Comparison of ENCODE assay signal across 11 cellular contexts in the genomic region with DNA sequence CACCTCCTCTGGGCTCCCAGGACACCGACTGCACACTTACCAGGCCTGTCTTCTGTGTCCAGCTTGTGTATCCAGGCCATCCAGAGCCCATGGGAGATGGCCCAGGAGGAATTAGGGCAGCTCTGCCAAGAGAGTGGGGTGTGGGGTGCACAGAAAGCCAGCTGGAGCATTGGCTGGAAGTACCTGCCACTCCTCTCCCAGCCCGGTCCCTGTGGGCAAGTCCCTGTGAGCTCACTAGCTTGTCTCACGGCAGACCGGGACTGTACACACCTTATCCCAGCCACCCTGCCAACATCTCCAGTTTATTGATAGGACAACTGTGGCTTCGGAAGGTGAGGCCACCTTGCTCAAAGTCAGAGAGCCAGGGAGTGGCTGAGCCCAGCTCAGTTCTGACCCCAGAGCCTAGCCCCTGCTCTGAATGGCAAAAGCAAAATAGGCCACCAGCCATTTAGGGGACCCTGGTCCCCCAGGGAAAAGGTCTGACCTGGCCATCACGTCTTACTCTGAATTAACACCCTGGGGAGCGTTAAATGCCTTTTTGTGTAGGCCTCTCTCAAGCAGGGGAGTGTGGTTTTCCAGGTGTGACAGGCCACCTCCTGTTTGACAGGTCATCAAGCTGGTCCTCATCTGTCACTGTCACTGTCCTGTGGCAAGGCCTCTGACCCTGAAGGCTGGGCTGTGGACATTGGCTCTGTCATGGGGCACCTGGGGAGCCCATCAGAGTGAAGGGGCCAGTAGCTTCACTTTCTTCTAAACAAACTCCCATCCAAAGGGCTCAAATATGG. TPM values are rescaled to one million over a fixed set of nuclear protein-coding genes. Genes with fewer than 3 reads are reported as not detected.
DNase-seq lines count a peak whose midpoint lies in the region; ATAC-seq, FAIRE-seq and TF ChIP-seq lines count a peak whose summit lies in the region.
"Had no signal": no experiment of that assay in that cellular context is flagged by ENCODE, and none has a peak within 500 bp of the region (broad histone marks: within the 10 kb centered on the region; RNA-seq: fewer than 3 reads in every experiment).

No MANE protein-coding gene starts in this region.

- peak overlapping the region; percentile 44 for H3K9ac ChIP-seq in astrocyte (ENCODE audit: low read length)

- peak overlapping the region; percentile 100 for H3K27ac Mint-ChIP-seq in astrocyte (ENCODE audit: unreplicated experiment)

- FAIRE-seq in astrocyte (lab: Jason Lieb, UNC) (no peak), frontal cortex (lab: Jason Lieb, UNC) (no peak)

- H3K4me3 Mint-ChIP-seq in astrocyte (ENCODE audit: unreplicated experiment), result no peak overlapping the region
- H3K4me3 Mint-ChIP-seq: naive thymus-derived CD4-positive, alpha-beta T cell had no signal

- in situ Hi-C loops in GM13976 (cut with MboI; ENCODE audit: low sequenced_read_pairs, unreplicated experiment), result no loop called here

- no peaks in the 10 kb centered on the region for H3K79me2 ChIP-seq in astrocyte (ENCODE audit: insufficient read depth, low read length)

- H4K20me1 ChIP-seq in astrocyte (ENCODE audit: insufficient read depth, low read length), result no peaks in the 10 kb centered on the region

- peaks cover 34% of the 10 kb centered on the region for H3K4me1 Mint-ChIP-seq in astrocyte (ENCODE audit: low read depth, unreplicated experiment)

- H3K4me1 ChIP-seq in astrocyte (ENCODE audit: insufficient read depth, low read length) (peaks cover 40% of the 10 kb centered on the region), heart right ventricle (peaks cover 10 to 56% (median 41%) of the 10 kb centered on the region in 9 donors)

- H2AFZ ChIP-seq in astrocyte (ENCODE audit: low read depth, low read length), result peak overlapping the region; percentile 21

- H3K27me3 ChIP-seq in astrocyte (ENCODE audit: insufficient read depth, low read length) (no peaks in the 10 kb centered on the region), heart right ventricle (no peaks in the 10 kb centered on the region)

- H3K9me3 ChIP-seq in astrocyte (ENCODE audit: insufficient read depth, low read depth, low read length) (no peaks in the 10 kb centered on the region), heart right ventricle (no peaks in the 10 kb centered on the region)

- H3K27ac ChIP-seq in astrocyte (ENCODE audit: low read depth, low read length), result peak overlapping the region; percentile 97
- H3K27ac ChIP-seq in heart right ventricle, result peak overlapping the region; percentile 21 to 84 (median 78)

- peaks cover 4% of the 10 kb centered on the region for H3K36me3 Mint-ChIP-seq in astrocyte (ENCODE audit: low read depth, unreplicated experiment)

- H3K4me2 ChIP-seq in astrocyte (ENCODE audit: low read length), result peak overlapping the region; percentile 13

- H3K9me3 Mint-ChIP-seq in astrocyte (ENCODE audit: unreplicated experiment), result no peaks in the 10 kb centered on the region

- peak; percentile 70 to 90 (median 83) for ATAC-seq in heart right ventricle
- ATAC-seq in HG03342 (IDR thresholded peaks at IDR 0.05; ENCODE audit: unreplicated experiment), result no peak
- ATAC-seq: naive thymus-derived CD4-positive, alpha-beta T cell had no signal

- no peak overlapping the region for H3K4me3 ChIP-seq in astrocyte (ENCODE audit: insufficient read depth, low read depth, low read length)
- no peak overlapping the region for H3K4me3 ChIP-seq in heart right ventricle

- 60 to 64% methylated on average over 7 of the region's 7 CpGs for WGBS in heart right ventricle, 2 donors

- no peaks in the 10 kb centered on the region for H3K27me3 Mint-ChIP-seq in astrocyte (ENCODE audit: low read depth, unreplicated experiment)

- H3K36me3 ChIP-seq in astrocyte (ENCODE audit: insufficient read depth, low read length) (no peaks in the 10 kb centered on the region), heart right ventricle (peaks cover 0 to 9% (median 0%) of the 10 kb centered on the region in 9 donors)

- DNase-seq in AG08395 (ENCODE audit: low spot score) (peak; percentile 72), astrocyte (ENCODE audit: low read depth) (peak; percentile 59), heart right ventricle (peak; percentile 64 to 74), pons (ENCODE audit: low spot score) (peak; percentile 30), frontal cortex (ENCODE audit: low spot score in 2 of 2) (no peak), cortex of kidney (lab: John Stamatoyannopoulos, UW) (no peak), GM13976 (ENCODE audit: low spot score) (no peak)
- DNase-seq: activated CD4-positive, alpha-beta T cell treated with anti-CD3 and anti-CD28 coated beads, Interleukin-2, amount 50 U/mL, for 1 hour; AML-193; naive thymus-derived CD4-positive, alpha-beta T cell had no signal

- intact Hi-C loops in heart right ventricle (cut with DNase I), result no loop called here

- no peak for TF ChIP-seq CTCF in astrocyte (IDR thresholded peaks at IDR 0.05; ENCODE audit: insufficient read depth, low read depth, low read length)
- TF ChIP-seq CTCF in heart right ventricle (IDR thresholded peaks at IDR 0.05), result no peak
- TF ChIP-seq CTCF in GM13976 (IDR thresholded peaks at IDR 0.05; ENCODE audit: borderline replicate concordance, control extremely low read depth, extremely low read depth, insufficient read depth, missing control alignments), result no peak

RNA-seq across cellular contexts. Expression of gene UQCR10, which starts 15.1 kb away (rescaled TPM):
- 110 and 112 TPM in 2 replicates for total RNA-seq in astrocyte
- 100 to 1,000 TPM; 296 to 412 (median 358) TPM for total RNA-seq in heart right ventricle
- 100 to 1,000 TPM; 614 to 963 TPM for polyA plus RNA-seq in heart right ventricle
- total RNA-seq in frontal cortex, result 47.3 TPM

RNA-seq across cellular contexts. Expression of gene ZMAT5, which starts 15.4 kb away (rescaled TPM):
- 24.4 and 24.8 TPM in 2 replicates for total RNA-seq in astrocyte
- 10 to 100 TPM; 15.1 to 23.9 (median 19.3) TPM for total RNA-seq in heart right ventricle
- 10 to 100 TPM; 37.6 to 46.7 TPM for polyA plus RNA-seq in heart right ventricle
- total RNA-seq in frontal cortex, result 13.9 TPM

RNA-seq across cellular contexts. Expression of gene ASCC2, which starts 55.8 kb away (rescaled TPM):
- total RNA-seq in astrocyte (69.5 and 71.2 TPM in 2 replicates), heart right ventricle (10 to 100 TPM; 26.6 to 42.1 (median 33.1) TPM), frontal cortex (15.1 TPM)
- polyA plus RNA-seq in heart right ventricle, result 10 to 100 TPM; 47.4 to 87.0 TPM

Comparison
In these comparisons a context has a peak if more than half of its experiments do, and no peak if none do; other contexts are left out.
1. DNase-seq: peak in AG08395 (single experiment), astrocyte (single experiment), heart right ventricle (2 of 2) and pons (single experiment); none in frontal cortex (0 of 2), cortex of kidney (single experiment) and GM13976 (single experiment).